In the genomic region with DNA sequence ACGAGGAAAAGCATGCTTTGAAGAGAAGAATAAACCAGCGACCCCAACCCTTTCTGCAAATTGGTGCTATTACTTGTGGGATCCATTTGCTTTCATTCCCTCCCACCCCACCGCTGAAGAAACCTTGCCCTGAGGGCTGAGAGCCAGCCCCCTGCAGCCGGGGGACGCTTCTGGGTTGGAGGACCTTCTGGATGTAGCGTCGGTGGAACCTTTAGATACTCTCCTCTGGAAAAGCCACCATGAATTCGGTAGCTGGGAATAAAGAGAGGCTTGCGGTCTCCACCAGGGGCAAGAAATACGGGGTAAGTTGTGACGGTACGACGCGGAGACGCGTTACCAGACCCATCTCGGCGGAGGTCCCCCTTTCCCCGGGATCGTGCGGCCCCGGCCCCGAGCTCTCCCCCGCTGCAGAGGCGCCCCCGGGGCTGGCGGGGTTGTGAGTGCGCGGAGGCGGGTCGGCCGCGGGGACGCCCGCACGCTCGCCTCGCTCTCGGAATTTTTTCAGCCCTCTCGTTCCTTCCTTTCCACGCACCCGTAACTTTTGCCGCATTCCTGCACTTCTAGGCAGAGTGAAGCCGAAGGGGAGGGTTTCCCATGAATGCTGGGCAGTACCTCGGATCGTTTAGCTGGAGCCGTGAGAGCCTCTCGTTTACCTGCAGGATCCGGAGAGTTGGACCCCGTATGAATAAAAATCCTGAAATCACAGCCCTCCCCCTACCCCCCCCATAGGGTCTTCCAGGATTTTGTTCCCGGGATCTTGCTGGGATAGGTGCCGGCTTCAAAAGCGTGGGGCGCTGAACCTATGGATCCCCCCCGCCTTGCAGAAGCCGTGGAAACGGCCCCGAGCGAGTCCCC, we compare ENCODE assay signal across 8 cellular contexts. TPM values are rescaled to one million over a fixed set of nuclear protein-coding genes. Genes with fewer than 3 reads are reported as not detected.
A peak's percentile ranks its signal among the peaks of the same experiment; 100 is the strongest.
DNase-seq lines count a peak whose midpoint lies in the region; ATAC-seq, FAIRE-seq and TF ChIP-seq lines count a peak whose summit lies in the region.

No MANE protein-coding gene starts in this region.

- DNase-seq in H7 (peak; percentile 85), SK-MEL-5 (ENCODE audit: low read depth, low spot score) (peak; percentile 39), H1 (ENCODE audit: low read depth in 1 of 2, low spot score in 2 of 2) (peak in 1 of 2 experiments; percentile 75)
- no peak for DNase-seq in stimulated activated CD4-positive, alpha-beta T cell treated with anti-CD3 and anti-CD28 coated beads, Interleukin-2, amount 100 ng/mL, for 48 hours
- no peak for DNase-seq in NK-92 treated with Interleukin-12 subunit alpha and Interleukin-12 subunit beta, amount 100 ng/mL, for 24 hours (lab: John Stamatoyannopoulos, UW)

- H3K18ac ChIP-seq in H1 (ENCODE audit: extremely low read depth, low read length) = no peak overlapping the region

- no peak overlapping the region for H2AK5ac ChIP-seq in H1 (ENCODE audit: low read depth, low read length)

- H4K20me1 ChIP-seq in BLaER1 treated with 17β-estradiol and CSF1 and Interleukin-3, amounts not matched to agents 10 nM and 100 nM = peaks cover 0 to 25% (median 14%) of the 10 kb centered on the region in 11 experiments; a peak in 15 of 22 replicates
- H4K20me1 ChIP-seq in H1 (replicated peaks in 1 of 2; ENCODE audit: control insufficient read depth in 1 of 2, insufficient read depth in 2 of 2, low read length in 2 of 2) = peaks cover 0 to 6% of the 10 kb centered on the region in 2 experiments

- no peak overlapping the region for H3K4ac ChIP-seq in H1 (replicated peaks; ENCODE audit: insufficient read length, low read depth, low read length)

- H2BK12ac ChIP-seq in H1 (ENCODE audit: low read depth, low read length) = no peak overlapping the region

- H3K23me2 ChIP-seq in H1 (ENCODE audit: low read depth, low read length) = peaks cover 18% of the 10 kb centered on the region

- no peak for TF ChIP-seq EP300 in H1 (IDR thresholded peaks at IDR 0.05; ENCODE audit: borderline replicate concordance in 1 of 2, low read depth in 2 of 2, low read length in 2 of 2)

- no peak overlapping the region for H2BK5ac ChIP-seq in H1 (ENCODE audit: low read depth, low read length)

- no peak overlapping the region for H2BK120ac ChIP-seq in H1 (replicated peaks; ENCODE audit: low read depth, low read length)

- H3K23ac ChIP-seq in H1 (ENCODE audit: insufficient read length) = no peak overlapping the region

- no peak overlapping the region for H3K14ac ChIP-seq in H1 (ENCODE audit: insufficient read length)

- H4K8ac ChIP-seq in H1 (ENCODE audit: extremely low read depth, insufficient read depth, low read length) = no peak overlapping the region

- no peak for FAIRE-seq in H1 (lab: Jason Lieb, UNC)

- no peak overlapping the region for H3K56ac ChIP-seq in H1 (replicated peaks; ENCODE audit: insufficient read length, low read depth, low read length)

- H2AFZ ChIP-seq in H1 (ENCODE audit: low read length) = no peak overlapping the region

- no peak for TF ChIP-seq POLR2A in H1 (IDR thresholded peaks at IDR 0.05; ENCODE audit: control extremely low read depth in 1 of 2, low read depth in 2 of 2, low read length in 2 of 2)

- 2% methylated on average over 56 of the region's 59 CpGs; no CpG with 5 or more reads in 1 of the 2 experiments for WGBS in H1 (ENCODE audit: extremely low coverage in 1 of 2, insufficient coverage in 1 of 2, insufficient read length in 1 of 2, insufficient replicate concordance in 2 of 2, low coverage in 1 of 2, low lambda C conversion rate in 2 of 2, missing lambda C conversion rate in 1 of 2), 2 experiments

- no peak overlapping the region for H4K91ac ChIP-seq in H1 (replicated peaks; ENCODE audit: insufficient read length, low read length)

- H2BK20ac ChIP-seq in H1 (ENCODE audit: low read length) = no peak overlapping the region

- H3K4me3 ChIP-seq in BLaER1 treated with 17β-estradiol and CSF1 and Interleukin-3, amounts not matched to agents 10 nM and 100 nM = peak overlapping the region; percentile 60 to 77 (median 68)
- H3K4me3 ChIP-seq in H7 (ENCODE audit: insufficient read depth, low read depth, low read length) (peak overlapping the region; percentile 85), H1 (ENCODE audit: extremely low read depth in 1 of 4, insufficient read depth in 2 of 4, low read depth in 3 of 4, low read length in 4 of 4) (peak overlapping the region; percentile 32 to 73 (median 49)), muscle layer of colon (ENCODE audit: low read depth in 1 of 2, low read length in 2 of 2) (peak overlapping the region; percentile 51 to 58)

- no peak overlapping the region; a peak in 1 of 22 replicates for H3K27ac ChIP-seq in BLaER1 treated with 17β-estradiol and CSF1 and Interleukin-3, amounts not matched to agents 10 nM and 100 nM
- H3K27ac ChIP-seq in H1 (ENCODE audit: low read depth, low read length) = no peak overlapping the region
- H3K27ac ChIP-seq in muscle layer of colon (ENCODE audit: low read depth, low read length) = no peak overlapping the region

- H3K36me3 ChIP-seq in BLaER1 treated with 17β-estradiol and CSF1 and Interleukin-3, amounts not matched to agents 10 nM and 100 nM = no peaks in the 10 kb centered on the region
- H3K36me3 ChIP-seq in H7 (replicated peaks; ENCODE audit: control insufficient read depth, insufficient read depth, low read length) (no peaks in the 10 kb centered on the region), H1 (ENCODE audit: control insufficient read depth in 2 of 4, insufficient read depth in 4 of 4, low read length in 3 of 4) (0 out of 8 replicates have a peak, but pooled peaks cover 0 to 2% (median 0%) of the 10 kb centered on the region in 4 experiments), muscle layer of colon (ENCODE audit: insufficient read depth, low read length) (no peaks in the 10 kb centered on the region)

- CTCF ChIA-PET in H1 (lab: Charles Lee; ENCODE audit: partially characterized antibody) = interaction anchor here (0.6 to 4.8 kb wide), 32 partner anchors 13 to 713 kb away, joined by 3 to 40 read pairs (median 4); no protein-coding TSS in a partner anchor

- H4K5ac ChIP-seq in H1 (ENCODE audit: insufficient read length, low read depth, low read length) = no peak overlapping the region

- TF ChIP-seq RAD21 in H1 (IDR thresholded peaks at IDR 0.05 in 1 of 2, conservative IDR thresholded peaks at IDR 0.05 in 1 of 2; ENCODE audit: low read depth in 2 of 2, low read length in 2 of 2) = no peak

- peak overlapping the region; percentile 87 to 100 (median 99) for H3K4me2 ChIP-seq in BLaER1 treated with 17β-estradiol and CSF1 and Interleukin-3, amounts not matched to agents 10 nM and 100 nM
- peak overlapping the region; percentile 84 to 91 for H3K4me2 ChIP-seq in H1 (ENCODE audit: insufficient read depth in 1 of 2, low read depth in 2 of 2, low read length in 2 of 2)

- H3K79me1 ChIP-seq in H1 (ENCODE audit: low read depth, low read length) = no peaks in the 10 kb centered on the region

- H3K9me3 ChIP-seq in BLaER1 treated with 17β-estradiol and CSF1 and Interleukin-3, amounts not matched to agents 10 nM and 100 nM (replicated peaks in 1 of 11) = peaks cover 0 to 25% (median 0%) of the 10 kb centered on the region in 11 experiments; a peak in 6 of 22 replicates
- H3K9me3 ChIP-seq in H1 (ENCODE audit: insufficient read depth in 2 of 2, low read depth in 1 of 2, low read length in 1 of 2) (no peaks in the 10 kb centered on the region), muscle layer of colon (ENCODE audit: low read length) (no peaks in the 10 kb centered on the region)

- ATAC-seq in GM19463 (IDR thresholded peaks at IDR 0.05; ENCODE audit: unreplicated experiment) = no peak

- no peak overlapping the region; the same call in 1 of the 2 replicates for H2BK15ac ChIP-seq in H1 (ENCODE audit: low read length)

- peaks cover 20 to 40% (median 38%) of the 10 kb centered on the region in 10 experiments; a peak in 18 of 20 replicates for H3K4me1 ChIP-seq in BLaER1 treated with 17β-estradiol and CSF1 and Interleukin-3, amounts not matched to agents 10 nM and 100 nM
- peaks cover 0 to 21% (median 8%) of the 10 kb centered on the region in 4 experiments; a peak in 5 of 7 replicates for H3K4me1 ChIP-seq in H1 (replicated peaks in 1 of 4; ENCODE audit: control insufficient read depth in 3 of 4, insufficient read depth in 4 of 4, low read length in 3 of 4)
- peaks cover 9% of the 10 kb centered on the region for H3K4me1 ChIP-seq in muscle layer of colon (ENCODE audit: insufficient read depth, low read length)

- H3K27me3 ChIP-seq in BLaER1 treated with 17β-estradiol and CSF1 and Interleukin-3, amounts not matched to agents 10 nM and 100 nM = peaks cover 41 to 70% (median 52%) of the 10 kb centered on the region in 11 experiments
- H3K27me3 ChIP-seq in H7 (ENCODE audit: control insufficient read depth, insufficient read depth, low read length) (peaks cover 48% of the 10 kb centered on the region), H1 (replicated peaks in 1 of 4; ENCODE audit: control insufficient read depth in 3 of 4, extremely low read depth in 1 of 4, insufficient read depth in 3 of 4, low read length in 3 of 4) (peaks cover 28 to 55% (median 45%) of the 10 kb centered on the region in 4 experiments), muscle layer of colon (ENCODE audit: control insufficient read depth in 1 of 2, insufficient read depth in 2 of 2, low read length in 2 of 2) (peaks cover 6 to 54% of the 10 kb centered on the region in 2 donors)

- in situ Hi-C loops in SK-MEL-5 (cut with HindIII; ENCODE audit: low pct_unique_long_range_greater_than_20kb, low sequenced_read_pairs) = no loop called here

- no peaks in the 10 kb centered on the region for H3K79me2 ChIP-seq in H1 (ENCODE audit: control insufficient read depth in 1 of 2, insufficient read depth in 2 of 2, low read length in 2 of 2)

- TF ChIP-seq CTCF in H1 (IDR thresholded peaks at IDR 0.05; ENCODE audit: control extremely low read depth in 1 of 3, insufficient read depth in 1 of 3, low read depth in 1 of 3, low read length in 3 of 3) = peak in 1 of 3 experiments; percentile 9; a peak in 1 of 4 replicates

- POLR2A ChIA-PET in H1 (lab: Charles Lee; ENCODE audit: partially characterized antibody) = no interaction called here

- H3K9ac ChIP-seq in BLaER1 treated with 17β-estradiol and CSF1 and Interleukin-3, amounts not matched to agents 10 nM and 100 nM = peak overlapping the region; percentile 28 to 73 (median 66); a peak in 17 of 22 replicates
- H3K9ac ChIP-seq in H1 (replicated peaks in 1 of 4; ENCODE audit: extremely low read depth in 1 of 4, low read depth in 3 of 4, low read length in 3 of 4) (no peak overlapping the region), muscle layer of colon (ENCODE audit: low read length) (no peak overlapping the region)

RNA-seq across cellular contexts. Expression of a gene that starts 0.6 kb away (rescaled TPM):
- 0.89 and 1.7 TPM in 2 replicates for total RNA-seq in H7 (2014; rRNA removed; shearing (Covaris generic))
- total RNA-seq in SK-MEL-5 (2014; rRNA removed; shearing (Covaris generic)) = 1.4 and 1.5 TPM in 2 replicates
- polyA plus RNA-seq in SK-MEL-5 (2015; cell fraction: cytosol; rRNA removed) = 1.7 and 3.0 TPM in 2 replicates
- 1.3 and 1.4 TPM in 2 replicates for polyA plus RNA-seq in SK-MEL-5 (2015; cell fraction: nucleus; rRNA removed)
- 0.19 and 0.28 TPM in 2 replicates for total RNA-seq in H1 (2021; fragmentation: NEBNext Ultra II Directional; extraction: Animal tissue kit (Norgen Biotek cat#: 25700))
- 0.06 and 0.11 TPM in 2 replicates for polyA plus RNA-seq in H1 (2011; rRNA removed)
- polyA plus RNA-seq in H1 (2011; cell fraction: cytosol; rRNA removed) = 0.12 TPM
- polyA plus RNA-seq in H1 (2011; cell fraction: nucleus; rRNA removed) = 0.14 TPM
- polyA plus RNA-seq in H1 (2012, experiment 1 of 2) = 0.10 to 0.27 TPM (median 0.18 TPM) in 4 replicates
- 0.14 TPM for polyA plus RNA-seq in H1 (2012, experiment 2 of 2)
- polyA plus RNA-seq in H1 (2013, experiment 1 of 2) = 0.06 TPM
- 0.11 TPM for polyA plus RNA-seq in H1 (2013, experiment 2 of 2)
- polyA minus RNA-seq in H1 (2011; rRNA and poly(A)+ RNA removed) = 0.12 and 0.19 TPM in 2 replicates
- polyA minus RNA-seq in H1 (2011; cell fraction: cytosol; rRNA and poly(A)+ RNA removed) = 0.15 TPM
- 1.5 TPM for polyA minus RNA-seq in H1 (2011; cell fraction: nucleus; rRNA and poly(A)+ RNA removed)

Comparison
In these comparisons a context has a peak if more than half of its experiments do, and no peak if none do; other contexts are left out.
1. H3K9ac ChIP-seq: peak in BLaER1 treated with 17β-estradiol and CSF1 and Interleukin-3, amounts not matched to agents 10 nM and 100 nM (11 of 11); none in H1 (0 of 4) and muscle layer of colon (single experiment).
2. DNase-seq: peak in H7 (single experiment) and SK-MEL-5 (single experiment); none in stimulated activated CD4-positive, alpha-beta T cell treated with anti-CD3 and anti-CD28 coated beads, Interleukin-2, amount 100 ng/mL, for 48 hours (0 of 2) and NK-92 treated with Interleukin-12 subunit alpha and Interleukin-12 subunit beta, amount 100 ng/mL, for 24 hours (single experiment).
3. Peak in every context shown above with its lines, with median percentiles within 50 percentile points of each other: H3K4me3 ChIP-seq.